1 cellular context compared by ENCODE assay signal in the genomic region with DNA sequence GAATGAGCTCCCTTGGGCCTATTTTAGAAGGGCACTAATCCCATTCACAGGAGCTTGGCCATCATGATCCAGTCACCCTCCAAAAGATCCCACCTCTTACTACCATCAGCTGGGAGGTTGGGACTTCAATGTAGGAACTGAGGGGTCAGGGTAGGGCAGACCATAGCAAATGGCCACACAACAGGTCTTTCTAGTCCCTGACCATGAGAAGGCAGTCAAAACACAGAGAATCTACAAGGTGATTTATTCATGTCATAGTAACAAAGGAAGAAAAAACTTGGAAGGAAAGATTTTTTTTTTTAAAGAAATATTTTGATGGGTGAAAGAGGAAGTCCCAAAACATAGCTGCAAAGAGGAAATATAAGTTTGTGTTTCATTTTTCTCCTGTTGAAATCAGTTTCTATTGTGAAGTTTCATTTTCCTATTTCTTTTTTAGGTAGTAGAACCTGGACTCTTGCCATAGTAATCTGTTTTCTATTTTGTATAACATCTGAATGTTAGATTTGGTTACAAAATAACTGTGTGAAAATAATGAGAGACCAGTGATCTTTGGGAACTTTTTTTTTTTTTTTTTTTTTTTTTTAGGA.
A peak's percentile ranks its signal among the peaks of the same experiment; 100 is the strongest.
TF ChIP-seq lines count a peak whose summit lies in the region.

No MANE protein-coding gene starts in this region.

TF ChIP-seq in K562, 482 proteins besides CTCF, POLR2A, EP300 and RAD21:
- no peak for TF ChIP-seq RFX5 (IDR thresholded peaks at IDR 0.05; ENCODE audit: low read depth, low read length)
- TF ChIP-seq PBX2 (CRISPR knock-in tag; IDR thresholded peaks at IDR 0.05; ENCODE audit: low read depth), result no peak
- TF ChIP-seq PBX2 (tag; conservative IDR thresholded peaks at IDR 0.05; ENCODE audit: low read depth), result peak; percentile 73
